Comparison of ENCODE assay signal across 16 cellular contexts in the genomic region with DNA sequence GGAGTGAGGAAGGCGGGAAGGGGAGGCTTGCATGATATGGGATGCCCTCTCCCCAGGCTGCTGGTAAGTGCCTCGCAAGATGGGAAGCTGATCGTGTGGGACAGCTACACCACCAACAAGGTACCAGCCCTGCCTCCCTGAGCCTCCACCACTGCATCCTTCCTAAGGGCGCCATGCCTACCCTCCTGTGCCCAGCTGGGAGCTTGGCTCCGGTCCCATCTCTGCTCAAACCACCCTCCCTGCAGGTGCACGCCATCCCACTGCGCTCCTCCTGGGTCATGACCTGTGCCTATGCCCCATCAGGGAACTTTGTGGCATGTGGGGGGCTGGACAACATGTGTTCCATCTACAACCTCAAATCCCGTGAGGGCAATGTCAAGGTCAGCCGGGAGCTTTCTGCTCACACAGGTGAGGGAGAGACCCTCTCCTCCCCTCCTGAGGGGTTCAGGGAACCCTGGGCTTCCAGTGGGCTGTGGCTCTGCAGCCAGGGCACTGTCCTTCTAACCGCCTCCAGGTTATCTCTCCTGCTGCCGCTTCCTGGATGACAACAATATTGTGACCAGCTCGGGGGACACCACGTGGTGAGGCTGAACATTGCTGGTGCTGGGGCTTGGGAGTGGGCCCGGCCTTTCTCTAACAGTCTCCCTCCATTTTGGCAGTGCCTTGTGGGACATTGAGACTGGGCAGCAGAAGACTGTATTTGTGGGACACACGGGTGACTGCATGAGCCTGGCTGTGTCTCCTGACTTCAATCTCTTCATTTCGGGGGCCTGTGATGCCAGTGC. TPM values are rescaled to one million over a fixed set of nuclear protein-coding genes. Genes with fewer than 3 reads are reported as not detected.
DNase-seq lines count a peak whose midpoint lies in the region; ATAC-seq, FAIRE-seq and TF ChIP-seq lines count a peak whose summit lies in the region.
"Had no signal": no experiment of that assay in that cellular context is flagged by ENCODE, and none has a peak within 500 bp of the region (broad histone marks: within the 10 kb centered on the region; RNA-seq: fewer than 3 reads in every experiment).

No MANE protein-coding gene starts in this region.

- H3K9me3 Mint-ChIP-seq in activated naive CD8-positive, alpha-beta T cell treated with anti-CD3 and anti-CD28 coated beads, Interleukin-2, amount 50 U/mL, for 24 hours = no peaks in the 10 kb centered on the region
- no peaks in the 10 kb centered on the region for H3K9me3 Mint-ChIP-seq in activated naive CD8-positive, alpha-beta T cell treated with anti-CD3 and anti-CD28 coated beads for 36 hours
- H3K9me3 Mint-ChIP-seq in endodermal cell = no peaks in the 10 kb centered on the region
- H3K9me3 Mint-ChIP-seq: activated naive CD4-positive, alpha-beta T cell treated with anti-CD3 and anti-CD28 coated beads, Interleukin-2, amount 50 U/mL, for 24 hours had no signal

- H3K27me3 Mint-ChIP-seq in activated naive CD8-positive, alpha-beta T cell treated with anti-CD3 and anti-CD28 coated beads, Interleukin-2, amount 50 U/mL, for 24 hours = no peaks in the 10 kb centered on the region
- H3K27me3 Mint-ChIP-seq in activated naive CD8-positive, alpha-beta T cell treated with anti-CD3 and anti-CD28 coated beads for 36 hours = no peaks in the 10 kb centered on the region
- peaks cover 10% of the 10 kb centered on the region for H3K27me3 Mint-ChIP-seq in endodermal cell (ENCODE audit: insufficient read depth)
- H3K27me3 Mint-ChIP-seq: activated naive CD4-positive, alpha-beta T cell treated with anti-CD3 and anti-CD28 coated beads, Interleukin-2, amount 50 U/mL, for 24 hours had no signal

- peak; percentile 16 for ATAC-seq in activated naive CD8-positive, alpha-beta T cell treated with anti-CD3 and anti-CD28 coated beads, Interleukin-2, amount 50 U/mL, for 24 hours
- ATAC-seq in GM21786 (IDR thresholded peaks at IDR 0.05; ENCODE audit: unreplicated experiment) = no peak
- ATAC-seq: esophagus mucosa had no signal

- peak; percentile 70 for TF ChIP-seq CTCF in endodermal cell (conservative IDR thresholded peaks at IDR 0.05)

- H3K9me3 ChIP-seq in endodermal cell (ENCODE audit: control insufficient read depth, low read length) = no peaks in the 10 kb centered on the region
- H3K9me3 ChIP-seq: A549 had no signal

- H3K4me1 ChIP-seq in endodermal cell (ENCODE audit: control insufficient read depth, insufficient read depth, low read length) = peaks cover 4% of the 10 kb centered on the region
- H3K4me1 ChIP-seq: A549 had no signal

- no peak overlapping the region for H3K27ac Mint-ChIP-seq in activated naive CD8-positive, alpha-beta T cell treated with anti-CD3 and anti-CD28 coated beads, Interleukin-2, amount 50 U/mL, for 24 hours
- no peak overlapping the region for H3K27ac Mint-ChIP-seq in activated naive CD8-positive, alpha-beta T cell treated with anti-CD3 and anti-CD28 coated beads for 36 hours
- peak overlapping the region; percentile 84 for H3K27ac Mint-ChIP-seq in endodermal cell
- H3K27ac Mint-ChIP-seq: activated naive CD4-positive, alpha-beta T cell treated with anti-CD3 and anti-CD28 coated beads, Interleukin-2, amount 50 U/mL, for 24 hours had no signal

- peaks cover 56% of the 10 kb centered on the region for H3K36me3 ChIP-seq in endodermal cell (ENCODE audit: control insufficient read depth, insufficient read depth, low read length)

- no peak overlapping the region for H3K4me3 ChIP-seq in endodermal cell (ENCODE audit: low read length)
- H3K4me3 ChIP-seq: A549 had no signal

- H3K4me1 Mint-ChIP-seq in activated naive CD8-positive, alpha-beta T cell treated with anti-CD3 and anti-CD28 coated beads, Interleukin-2, amount 50 U/mL, for 24 hours = peaks cover 2% of the 10 kb centered on the region
- no peaks in the 10 kb centered on the region for H3K4me1 Mint-ChIP-seq in activated naive CD8-positive, alpha-beta T cell treated with anti-CD3 and anti-CD28 coated beads for 36 hours
- peaks cover 34% of the 10 kb centered on the region for H3K4me1 Mint-ChIP-seq in endodermal cell
- H3K4me1 Mint-ChIP-seq: activated naive CD4-positive, alpha-beta T cell treated with anti-CD3 and anti-CD28 coated beads, Interleukin-2, amount 50 U/mL, for 24 hours had no signal

- FAIRE-seq in urothelium cell line (lab: Jason Lieb, UNC) (peak; percentile 82), GM12891 (lab: Jason Lieb, UNC) (no peak)
- FAIRE-seq: A549, RCC 7860 had no signal

- DNase-seq in activated naive CD8-positive, alpha-beta T cell treated with anti-CD3 and anti-CD28 coated beads, Interleukin-2, amount 50 U/mL, for 24 hours = no peak
- no peak for DNase-seq in activated naive CD8-positive, alpha-beta T cell treated with anti-CD3 and anti-CD28 coated beads for 36 hours
- DNase-seq in RPMI8226 = peak; percentile 62
- DNase-seq in endodermal cell = peak; percentile 92
- no peak for DNase-seq in urothelium cell line (ENCODE audit: low spot score)
- DNase-seq in GM12891 (ENCODE audit: insufficient read length, low spot score) = no peak
- DNase-seq in NCI-H187 treated with DMSO at 0.1 percent for 48 hours (lab: John Stamatoyannopoulos, UW) = no peak
- DNase-seq: hypothalamus; NCI-H345; stimulated activated CD4-positive, alpha-beta T cell treated with anti-CD3 and anti-CD28 coated beads, Interleukin-15, amount 100 ng/mL, for 24 hours; T-helper 9 cell had no signal

- H3K36me3 Mint-ChIP-seq in activated naive CD8-positive, alpha-beta T cell treated with anti-CD3 and anti-CD28 coated beads, Interleukin-2, amount 50 U/mL, for 24 hours (ENCODE audit: low read depth) = peaks cover 9% of the 10 kb centered on the region
- peaks cover 12% of the 10 kb centered on the region for H3K36me3 Mint-ChIP-seq in activated naive CD8-positive, alpha-beta T cell treated with anti-CD3 and anti-CD28 coated beads for 36 hours
- peaks cover 49% of the 10 kb centered on the region for H3K36me3 Mint-ChIP-seq in endodermal cell (ENCODE audit: low read depth)
- H3K36me3 Mint-ChIP-seq: activated naive CD4-positive, alpha-beta T cell treated with anti-CD3 and anti-CD28 coated beads, Interleukin-2, amount 50 U/mL, for 24 hours had no signal

- WGBS in endodermal cell (ENCODE audit: insufficient coverage in 1 of 2, insufficient read length in 1 of 2), 2 experiments = 74 to 86% methylated on average over 11 to 16 of the region's 16 CpGs

- no peak overlapping the region for H3K27ac ChIP-seq in endodermal cell (ENCODE audit: low read depth, low read length)
- H3K27ac ChIP-seq: A549 had no signal

- no peak overlapping the region for H3K4me3 Mint-ChIP-seq in activated naive CD8-positive, alpha-beta T cell treated with anti-CD3 and anti-CD28 coated beads, Interleukin-2, amount 50 U/mL, for 24 hours
- no peak overlapping the region for H3K4me3 Mint-ChIP-seq in activated naive CD8-positive, alpha-beta T cell treated with anti-CD3 and anti-CD28 coated beads for 36 hours
- H3K4me3 Mint-ChIP-seq in endodermal cell = no peak overlapping the region
- H3K4me3 Mint-ChIP-seq: activated naive CD4-positive, alpha-beta T cell treated with anti-CD3 and anti-CD28 coated beads, Interleukin-2, amount 50 U/mL, for 24 hours had no signal

- H3K9ac ChIP-seq in endodermal cell (ENCODE audit: extremely low read depth, low read length, poor library complexity, severe bottlenecking) = no peak overlapping the region

- TF ChIP-seq POLR2A in GM12891 (IDR thresholded peaks at IDR 0.05; ENCODE audit: low read depth, low read length) = no peak

- no peaks in the 10 kb centered on the region for H3K27me3 ChIP-seq in endodermal cell (ENCODE audit: control insufficient read depth, insufficient read depth, low read length, poor library complexity, severe bottlenecking)

TF ChIP-seq in GM12891, 5 proteins besides CTCF, POLR2A, EP300 and RAD21:
- no peak for TF ChIP-seq SPI1 (IDR thresholded peaks at IDR 0.05; ENCODE audit: low read depth, low read length)
- TF ChIP-seq PAX5 (IDR thresholded peaks at IDR 0.05; ENCODE audit: insufficient read depth, low read length, severe bottlenecking) = no peak
- no peak for TF ChIP-seq POLR2AphosphoS5 (IDR thresholded peaks at IDR 0.05; ENCODE audit: low read depth, low read length)
- no peak for TF ChIP-seq TAF1 (IDR thresholded peaks at IDR 0.05; ENCODE audit: low read depth, low read length)

RNA-seq across cellular contexts. Expression of a gene that starts 2.6 kb away (rescaled TPM):
- total RNA-seq in activated naive CD8-positive, alpha-beta T cell treated with anti-CD3 and anti-CD28 coated beads for 36 hours = under 1 TPM in 1 of 2 experiments, not detected in 1; 0.10 TPM
- total RNA-seq in endodermal cell = 10 to 100 TPM; 10.0 to 17.1 TPM
- 13.5 TPM for polyA plus RNA-seq in endodermal cell (2013, experiment 1 of 2)
- polyA plus RNA-seq in endodermal cell (2013, experiment 2 of 2) = 10.4 TPM
- polyA plus RNA-seq in GM12891 (2012; ENCODE audit: low read depth, missing spikeins) = 1.3 TPM
- total RNA-seq: esophagus mucosa had no signal

RNA-seq across cellular contexts. Expression of a gene that starts 7.8 kb away (rescaled TPM):
- 10 to 100 TPM; 62.5 to 64.0 TPM for total RNA-seq in activated naive CD8-positive, alpha-beta T cell treated with anti-CD3 and anti-CD28 coated beads for 36 hours
- total RNA-seq in endodermal cell = 10 to 100 TPM; 53.1 to 63.9 TPM
- polyA plus RNA-seq in endodermal cell (2013, experiment 1 of 2) = 87.9 TPM
- 84.7 TPM for polyA plus RNA-seq in endodermal cell (2013, experiment 2 of 2)
- polyA plus RNA-seq in GM12891 (2012; ENCODE audit: low read depth, missing spikeins) = 45.0 TPM

RNA-seq across cellular contexts. Expression of a gene that starts 8.6 kb away (rescaled TPM):
- 100 to 1,000 TPM; 125 to 127 TPM for total RNA-seq in activated naive CD8-positive, alpha-beta T cell treated with anti-CD3 and anti-CD28 coated beads for 36 hours
- 100 to 1,000 TPM; 120 to 257 TPM for total RNA-seq in endodermal cell
- 74.6 TPM for polyA plus RNA-seq in endodermal cell (2013, experiment 1 of 2)
- polyA plus RNA-seq in endodermal cell (2013, experiment 2 of 2) = 74.4 TPM
- polyA plus RNA-seq in GM12891 (2012; ENCODE audit: low read depth, missing spikeins) = 53.3 TPM

RNA-seq across cellular contexts. Expression of a gene that starts 15.1 kb away (rescaled TPM):
- total RNA-seq in activated naive CD8-positive, alpha-beta T cell treated with anti-CD3 and anti-CD28 coated beads for 36 hours = under 1 TPM; 0.36 to 0.60 TPM
- total RNA-seq in endodermal cell = 10 to 100 TPM; 58.4 to 63.1 TPM
- polyA plus RNA-seq in endodermal cell (2013, experiment 1 of 2) = 41.9 TPM
- polyA plus RNA-seq in endodermal cell (2013, experiment 2 of 2) = 40.0 TPM
- 0.63 TPM for polyA plus RNA-seq in GM12891 (2012; ENCODE audit: low read depth, missing spikeins)

RNA-seq across cellular contexts. Expression of a gene that starts 21.7 kb away (rescaled TPM):
- under 1 TPM; 0.54 to 0.76 TPM for total RNA-seq in activated naive CD8-positive, alpha-beta T cell treated with anti-CD3 and anti-CD28 coated beads for 36 hours
- 10 to 100 TPM; 14.7 to 15.0 TPM for total RNA-seq in endodermal cell
- polyA plus RNA-seq in endodermal cell (2013, experiment 1 of 2) = 26.3 TPM
- 22.4 TPM for polyA plus RNA-seq in endodermal cell (2013, experiment 2 of 2)
- polyA plus RNA-seq in GM12891 (2012; ENCODE audit: low read depth, missing spikeins) = 0.18 TPM

Comparison
In these comparisons a context has a peak if more than half of its experiments do, and no peak if none do; other contexts are left out.
1. DNase-seq: peak in RPMI8226 (single experiment) and endodermal cell (single experiment); none in activated naive CD8-positive, alpha-beta T cell treated with anti-CD3 and anti-CD28 coated beads, Interleukin-2, amount 50 U/mL, for 24 hours (single experiment), activated naive CD8-positive, alpha-beta T cell treated with anti-CD3 and anti-CD28 coated beads for 36 hours (single experiment), urothelium cell line (single experiment), GM12891 (single experiment) and NCI-H187 treated with DMSO at 0.1 percent for 48 hours (single experiment).
2. RNA of a gene that starts 2.6 kb away (total RNA-seq): 10.0 to 17.1 TPM in endodermal cell; 0.10 TPM in activated naive CD8-positive, alpha-beta T cell treated with anti-CD3 and anti-CD28 coated beads for 36 hours; every median in the first group is over 10 times any median in the second.